ENCODE assay signal across 18 cellular contexts in the genomic region with DNA sequence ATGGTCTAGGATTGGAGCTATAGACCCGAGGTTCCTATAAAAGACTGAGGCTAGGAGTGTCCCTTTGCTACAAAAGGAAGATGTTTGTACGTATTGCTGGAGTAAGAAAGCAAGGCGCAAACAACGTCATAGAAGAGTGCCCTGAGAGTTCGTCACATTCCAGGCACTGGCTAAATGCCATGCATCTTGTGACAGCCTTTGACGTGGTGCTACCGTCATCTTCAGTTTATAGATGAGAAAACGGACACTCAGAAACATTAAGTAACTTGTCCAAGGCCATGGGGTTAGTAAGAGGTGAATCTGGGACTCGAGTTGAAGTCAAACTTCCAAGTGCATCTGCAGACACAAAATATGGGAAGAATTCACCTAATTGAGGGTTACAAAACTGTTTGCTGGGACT.
DNase-seq lines count a peak whose midpoint lies in the region; ATAC-seq, FAIRE-seq and TF ChIP-seq lines count a peak whose summit lies in the region.
"Had no signal": no experiment of that assay in that cellular context is flagged by ENCODE, and none has a peak within 500 bp of the region (broad histone marks: within the 10 kb centered on the region; RNA-seq: fewer than 3 reads in every experiment).

No MANE protein-coding gene starts in this region.

- no peak overlapping the region for H3K9ac ChIP-seq in IMR-90 (ENCODE audit: low read depth, low read length)
- no peak overlapping the region for H3K9ac ChIP-seq in astrocyte (ENCODE audit: low read length)
- H3K9ac ChIP-seq in keratinocyte (ENCODE audit: control insufficient read depth, extremely low read depth, insufficient read depth, low read length): no peak overlapping the region
- H3K9ac ChIP-seq in mesendoderm (ENCODE audit: low read length): no peak overlapping the region

- H3K4me1 ChIP-seq in IMR-90 (ENCODE audit: control insufficient read depth, insufficient read depth, low read length): peaks cover 52% of the 10 kb centered on the region
- peaks cover 33% of the 10 kb centered on the region for H3K4me1 ChIP-seq in astrocyte (ENCODE audit: insufficient read depth, low read length)
- peaks cover 31% of the 10 kb centered on the region for H3K4me1 ChIP-seq in keratinocyte (ENCODE audit: control insufficient read depth, extremely low read depth, insufficient read depth, low read length)
- H3K4me1 ChIP-seq in tibial artery: peaks cover 0 to 50% (median 23%) of the 10 kb centered on the region in 4 donors
- H3K4me1 ChIP-seq in mesendoderm (ENCODE audit: control insufficient read depth, low read depth, low read length): peaks cover 4% of the 10 kb centered on the region
- H3K4me1 ChIP-seq: HAP-1 had no signal

- TF ChIP-seq POLR2A in IMR-90 (IDR thresholded peaks at IDR 0.05; ENCODE audit: low read depth, low read length): no peak

- ATAC-seq in IMR-90 (ENCODE audit: low read depth) (no peak), GM18519 (IDR thresholded peaks at IDR 0.05; ENCODE audit: low FRiP score, unreplicated experiment) (no peak)

- H3K4me2 ChIP-seq in IMR-90 (ENCODE audit: low read depth, low read length): no peak overlapping the region
- no peak overlapping the region for H3K4me2 ChIP-seq in astrocyte (ENCODE audit: low read length)
- no peak overlapping the region for H3K4me2 ChIP-seq in keratinocyte (ENCODE audit: control insufficient read depth, extremely low read depth, insufficient read depth, low read depth, low read length)
- H3K4me2 ChIP-seq in mesendoderm (ENCODE audit: low read length): no peak overlapping the region

- H3K27ac Mint-ChIP-seq in astrocyte (ENCODE audit: unreplicated experiment): peak overlapping the region; percentile 34
- H3K27ac Mint-ChIP-seq: CD8-positive, alpha-beta memory T cell had no signal

- H4K5ac ChIP-seq in IMR-90 (ENCODE audit: low read depth, low read length): peak overlapping the region; percentile 85
- H4K5ac ChIP-seq in mesendoderm (ENCODE audit: low read length): no peak overlapping the region

- H2BK15ac ChIP-seq in IMR-90 (ENCODE audit: low read depth, low read length) (peak overlapping the region; percentile 67), mesendoderm (replicated peaks; ENCODE audit: low read depth) (no peak overlapping the region)

- H2AK5ac ChIP-seq in IMR-90 (ENCODE audit: low read depth, low read length): peak overlapping the region; percentile 89
- H2AK5ac ChIP-seq in mesendoderm (ENCODE audit: low read length): no peak overlapping the region

- H2BK120ac ChIP-seq in IMR-90 (ENCODE audit: low read depth, low read length) (peak overlapping the region; percentile 99), mesendoderm (ENCODE audit: low read depth, low read length) (no peak overlapping the region)

- H3K9me1 ChIP-seq in IMR-90 (ENCODE audit: insufficient read depth, low read length) (peaks cover 42% of the 10 kb centered on the region), keratinocyte (ENCODE audit: control insufficient read depth, extremely low read depth, insufficient read depth, low read length) (no peaks in the 10 kb centered on the region)

- no peak overlapping the region for H3K4me3 Mint-ChIP-seq in astrocyte (ENCODE audit: unreplicated experiment)
- H3K4me3 Mint-ChIP-seq: CD8-positive, alpha-beta memory T cell had no signal

- TF ChIP-seq CTCF in IMR-90 (conservative IDR thresholded peaks at IDR 0.05; ENCODE audit: low read depth, low read length): no peak
- TF ChIP-seq CTCF in astrocyte (IDR thresholded peaks at IDR 0.05; ENCODE audit: insufficient read depth, low read depth, low read length): no peak
- TF ChIP-seq CTCF in keratinocyte (optimal IDR thresholded peaks at IDR 0.05 in 1 of 3, IDR thresholded peaks at IDR 0.05 in 1 of 3, conservative IDR thresholded peaks at IDR 0.05 in 1 of 3; ENCODE audit: extremely low read depth in 1 of 3, insufficient read depth in 2 of 3, low read length in 3 of 3): no peak
- no peak for TF ChIP-seq CTCF in tibial artery (IDR thresholded peaks at IDR 0.05)

- no peaks in the 10 kb centered on the region for H3K36me3 Mint-ChIP-seq in astrocyte (ENCODE audit: low read depth, unreplicated experiment)

- H3K4ac ChIP-seq in IMR-90 (ENCODE audit: low read depth, low read length) (peak overlapping the region; percentile 96), mesendoderm (ENCODE audit: low read depth, low read length) (no peak overlapping the region)

- peak overlapping the region; percentile 92 for H3K14ac ChIP-seq in IMR-90 (replicated peaks; ENCODE audit: low read depth, low read length)

- TF ChIP-seq RAD21 in IMR-90 (IDR thresholded peaks at IDR 0.05; ENCODE audit: low read length): no peak

- FAIRE-seq in astrocyte (lab: Jason Lieb, UNC) (no peak), keratinocyte (lab: Jason Lieb, UNC) (peak; percentile 58)

- intact Hi-C loops in IMR-90 (cut with micrococcal nuclease) (loop anchor here (2.0 kb wide), 1 partner anchor 77 kb away; no protein-coding TSS in a partner anchor), tibial artery (cut with DNase I; ENCODE audit: low total_unique reads) (loop anchor here (10.0 kb wide), 1 partner anchor 101 kb away; the partner anchor contains the start of gene SLC45A1)

- peaks cover 48% of the 10 kb centered on the region for H3K4me1 Mint-ChIP-seq in astrocyte (ENCODE audit: low read depth, unreplicated experiment)

- H3K79me1 ChIP-seq in IMR-90 (ENCODE audit: low read depth in 1 of 2, low read length in 2 of 2): peaks cover 3 to 5% of the 10 kb centered on the region in 2 experiments; a peak in 2 of 4 replicates
- H3K79me1 ChIP-seq in mesendoderm (ENCODE audit: low read length): no peaks in the 10 kb centered on the region

- H3K23ac ChIP-seq in IMR-90 (ENCODE audit: low read depth, low read length): peak overlapping the region; percentile 94; the same call in 1 of the 2 replicates
- H3K23ac ChIP-seq in mesendoderm (ENCODE audit: low read length): no peak overlapping the region

- CTCF ChIA-PET in IMR-90 (lab: Yijun Ruan, JAX): no interaction called here

- dilution Hi-C loops in IMR-90 (cut with HindIII; ENCODE audit: low sequenced_read_pairs, unreplicated experiment) (no loop called here), keratinocyte (cut with MboI; ENCODE audit: extremely low pct_ligation_motif_present, low sequenced_read_pairs) (no loop called here)

- POLR2A ChIA-PET in IMR-90 (lab: Charles Lee; ENCODE audit: unreplicated experiment): no interaction called here

- WGBS in IMR-90 (ENCODE audit: extremely low coverage in 2 of 2, insufficient read length in 1 of 2), 2 experiments: 78% methylated on average over 5 of the region's 9 CpGs; no CpG with 5 or more reads in 1 of the 2 experiments
- no CpG with 5 or more reads among the region's 9 CpGs for WGBS in mesendoderm (ENCODE audit: extremely low coverage, insufficient coverage, low lambda C conversion rate)

- peak overlapping the region; percentile 97 for H4K91ac ChIP-seq in IMR-90 (ENCODE audit: insufficient read depth, low read depth, low read length)

- H2AK9ac ChIP-seq in IMR-90 (replicated peaks; ENCODE audit: low read depth, low read length, poor library complexity): peak overlapping the region; percentile 13

- H3K27me3 Mint-ChIP-seq in astrocyte (ENCODE audit: low read depth, unreplicated experiment): no peaks in the 10 kb centered on the region

- H3K4me3 ChIP-seq in IMR-90 (ENCODE audit: insufficient read depth, low read depth, low read length) (no peak overlapping the region), astrocyte (ENCODE audit: insufficient read depth, low read depth, low read length) (no peak overlapping the region), keratinocyte (ENCODE audit: control insufficient read depth in 2 of 3, extremely low read depth in 1 of 3, insufficient read depth in 2 of 3, low read depth in 1 of 3, low read length in 3 of 3) (no peak overlapping the region), tibial artery (no peak overlapping the region), mesendoderm (ENCODE audit: low read length) (no peak overlapping the region)
- H3K4me3 ChIP-seq: HAP-1, SK-N-MC had no signal

- peak overlapping the region; percentile 93 for H3K18ac ChIP-seq in IMR-90 (ENCODE audit: low read depth, low read length)
- H3K18ac ChIP-seq in mesendoderm (ENCODE audit: low read length): no peak overlapping the region

- H3K36me3 ChIP-seq in IMR-90 (ENCODE audit: control insufficient read depth, insufficient read depth, low read length) (no peaks in the 10 kb centered on the region), astrocyte (ENCODE audit: insufficient read depth, low read length) (no peaks in the 10 kb centered on the region), keratinocyte (ENCODE audit: control insufficient read depth in 2 of 2, extremely low read depth in 1 of 2, insufficient read depth in 2 of 2, low read length in 2 of 2) (no peaks in the 10 kb centered on the region), tibial artery (no peaks in the 10 kb centered on the region), mesendoderm (ENCODE audit: control insufficient read depth, insufficient read depth, low read length) (no peaks in the 10 kb centered on the region)
- H3K36me3 ChIP-seq: HAP-1 had no signal

- H4K20me1 ChIP-seq in IMR-90 (ENCODE audit: insufficient read depth, low read length): no peaks in the 10 kb centered on the region
- no peaks in the 10 kb centered on the region for H4K20me1 ChIP-seq in astrocyte (ENCODE audit: insufficient read depth, low read length)
- no peaks in the 10 kb centered on the region for H4K20me1 ChIP-seq in keratinocyte (ENCODE audit: control insufficient read depth, extremely low read depth, insufficient read depth, low read length)

- BruUV-seq in IMR-90 (replicated peaks; lab: Mats Ljungman, UMichigan): no TSS peak

- H3K9me3 Mint-ChIP-seq in astrocyte (ENCODE audit: unreplicated experiment): no peaks in the 10 kb centered on the region
- H3K9me3 Mint-ChIP-seq: CD8-positive, alpha-beta memory T cell had no signal

- H3K79me2 ChIP-seq in astrocyte (ENCODE audit: insufficient read depth, low read length) (no peaks in the 10 kb centered on the region), keratinocyte (ENCODE audit: control insufficient read depth, insufficient read depth, low read length) (no peaks in the 10 kb centered on the region), mesendoderm (ENCODE audit: control insufficient read depth, insufficient read depth, low read length) (no peaks in the 10 kb centered on the region)

- in situ Hi-C loops in IMR-90 (cut with MboI; ENCODE audit: low sequenced_read_pairs): loop anchor here (10.0 kb wide), 1 partner anchor 179 kb away; no protein-coding TSS in a partner anchor

- H4K8ac ChIP-seq in IMR-90 (ENCODE audit: low read depth in 2 of 2, low read length in 2 of 2): peak overlapping the region; percentile 71 to 97
- no peak overlapping the region for H4K8ac ChIP-seq in mesendoderm (ENCODE audit: low read depth, low read length)

- H3K27ac ChIP-seq in IMR-90 (ENCODE audit: insufficient read depth, low read length): peak overlapping the region; percentile 47; the same call in 1 of the 2 replicates
- H3K27ac ChIP-seq in astrocyte (ENCODE audit: low read depth, low read length): no peak overlapping the region
- H3K27ac ChIP-seq in keratinocyte (ENCODE audit: control insufficient read depth, insufficient read depth, low read length): no peak overlapping the region
- peak overlapping the region; percentile 71 to 82 for H3K27ac ChIP-seq in tibial artery
- no peak overlapping the region for H3K27ac ChIP-seq in mesendoderm (ENCODE audit: low read depth, low read length)
- H3K27ac ChIP-seq: SK-N-MC had no signal

- DNase-seq in IMR-90 (no peak), astrocyte (ENCODE audit: low read depth) (no peak), keratinocyte (ENCODE audit: low read depth, low spot score) (no peak), tibial artery (no peak), mesendoderm (no peak)
- DNase-seq in activated CD8-positive, alpha-beta memory T cell treated with anti-CD3 and anti-CD28 coated beads for 24 hours: no peak
- DNase-seq: CD8-positive, alpha-beta memory T cell; DMS 273 treated with DMSO at 0.1 percent for 48 hours; NCI-H1092 treated with DMSO at 0.1 percent for 48 hours; NCI-H1694; NCI-H2107; NCI-H226; NCI-H69; NK-92 treated with Interleukin-12 subunit alpha and Interleukin-12 subunit beta, amount 100 ng/mL, for 24 hours; OCI-M1 had no signal

- peak overlapping the region; percentile 21 for H2AFZ ChIP-seq in IMR-90 (replicated peaks; ENCODE audit: low read length, poor library complexity)
- H2AFZ ChIP-seq in astrocyte (ENCODE audit: low read depth, low read length): no peak overlapping the region
- no peak overlapping the region for H2AFZ ChIP-seq in keratinocyte (ENCODE audit: control insufficient read depth, low read length)

- H3K9me3 ChIP-seq in IMR-90 (ENCODE audit: control insufficient read depth, insufficient read depth, low read length) (no peaks in the 10 kb centered on the region), astrocyte (ENCODE audit: insufficient read depth, low read depth, low read length) (no peaks in the 10 kb centered on the region), keratinocyte (ENCODE audit: control insufficient read depth, low read depth, low read length) (no peaks in the 10 kb centered on the region), tibial artery (no peaks in the 10 kb centered on the region)
- H3K9me3 ChIP-seq: HAP-1 had no signal

- H2BK5ac ChIP-seq in IMR-90 (ENCODE audit: low read depth, low read length, poor library complexity, severe bottlenecking) (peak overlapping the region; percentile 98), mesendoderm (ENCODE audit: low read length) (no peak overlapping the region)

- H3K27me3 ChIP-seq in IMR-90 (ENCODE audit: control insufficient read depth, insufficient read depth, low read length) (no peaks in the 10 kb centered on the region), astrocyte (ENCODE audit: insufficient read depth, low read length) (no peaks in the 10 kb centered on the region), keratinocyte (ENCODE audit: control insufficient read depth, extremely low read depth, insufficient read depth, low read length) (no peaks in the 10 kb centered on the region), tibial artery (no peaks in the 10 kb centered on the region), mesendoderm (ENCODE audit: insufficient read depth, low read length, poor library complexity) (no peaks in the 10 kb centered on the region)

- no peak overlapping the region for H3K56ac ChIP-seq in IMR-90 (ENCODE audit: extremely low read depth, insufficient read depth, low read length)
- H3K56ac ChIP-seq in mesendoderm (ENCODE audit: low read length): no peak overlapping the region

- H2BK20ac ChIP-seq in IMR-90 (ENCODE audit: low read depth, low read length): peak overlapping the region; percentile 98

Comparison
In these comparisons a context has a peak if more than half of its experiments do, and no peak if none do; other contexts are left out.
1. H3K27ac ChIP-seq: peak in IMR-90 (single experiment) and tibial artery (2 of 2); none in astrocyte (single experiment), keratinocyte (single experiment) and mesendoderm (single experiment).